In genomic region chr1:223776075-223776814, GRCh38 we compare ENCODE assay signal across 8 cellular contexts.
DNase-seq lines count a peak whose midpoint lies in the region; ATAC-seq and TF ChIP-seq lines count a peak whose summit lies in the region.

No MANE protein-coding gene starts in this region.

- H3K4me3 Mint-ChIP-seq in activated CD8-positive, alpha-beta T cell treated with anti-CD3 and anti-CD28 coated beads for 36 hours: no peak overlapping the region

- intact Hi-C loops in activated CD8-positive, alpha-beta T cell treated with anti-CD3 and anti-CD28 coated beads for 36 hours (cut with micrococcal nuclease): no loop called here

- no peaks in the 10 kb centered on the region for H3K27me3 Mint-ChIP-seq in activated CD8-positive, alpha-beta T cell treated with anti-CD3 and anti-CD28 coated beads for 36 hours

- CTCF ChIA-PET in activated CD8-positive, alpha-beta T cell treated with anti-CD3 and anti-CD28 coated beads for 36 hours (lab: Charles Lee): interaction anchor here (1.0 to 2.6 kb wide), 8 partner anchors 13 to 275 kb away, joined by 3 to 14 read pairs (median 4); partner anchors contain the start of gene CAPN2

- no peaks in the 10 kb centered on the region for H3K9me3 Mint-ChIP-seq in activated CD8-positive, alpha-beta T cell treated with anti-CD3 and anti-CD28 coated beads for 36 hours

- TF ChIP-seq CTCF in activated CD8-positive, alpha-beta T cell treated with anti-CD3 and anti-CD28 coated beads for 36 hours (IDR thresholded peaks at IDR 0.05): no peak

- H3K27ac Mint-ChIP-seq in activated CD8-positive, alpha-beta T cell treated with anti-CD3 and anti-CD28 coated beads for 36 hours: peak overlapping the region; percentile 86

- H3K36me3 Mint-ChIP-seq in activated CD8-positive, alpha-beta T cell treated with anti-CD3 and anti-CD28 coated beads for 36 hours (ENCODE audit: low read depth): peaks cover 46% of the 10 kb centered on the region

- H3K4me1 Mint-ChIP-seq in activated CD8-positive, alpha-beta T cell treated with anti-CD3 and anti-CD28 coated beads for 36 hours (ENCODE audit: low read depth): peaks cover 40% of the 10 kb centered on the region

- POLR2A ChIA-PET in activated CD8-positive, alpha-beta T cell treated with anti-CD3 and anti-CD28 coated beads for 36 hours (lab: Charles Lee): interaction anchor here (0.5 to 1.6 kb wide), 3 partner anchors 12 to 70 kb away, joined by 3 to 6 read pairs (median 4); partner anchors contain the start of gene TP53BP2

- peak; percentile 21 for DNase-seq in activated T-cell treated with anti-CD3 and anti-CD28 coated beads for 24 hours (ENCODE audit: low read depth)
- no peak for DNase-seq in activated T-cell treated with anti-CD3 and anti-CD28 coated beads, Interleukin-2, amount 50 U/mL, for 1 hour
- peak; percentile 75 for DNase-seq in activated CD8-positive, alpha-beta T cell treated with anti-CD3 and anti-CD28 coated beads for 36 hours
- peak; percentile 52 for DNase-seq in fibroblast of peridontal ligament (ENCODE audit: extremely low read depth)
- DNase-seq in stimulated activated CD4-positive, alpha-beta T cell treated with anti-CD3 and anti-CD28 coated beads, Interleukin-15, amount 100 ng/mL, for 48 hours (ENCODE audit: low read depth in 2 of 2): peak; percentile 9 to 14
- DNase-seq in OCI-M2 (lab: John Stamatoyannopoulos, UW; ENCODE audit: unreplicated experiment): no peak
- DNase-seq in amygdala (lab: John Stamatoyannopoulos, UW): no peak

- peak; percentile 97 for ATAC-seq in activated CD8-positive, alpha-beta T cell treated with anti-CD3 and anti-CD28 coated beads for 36 hours
- no peak for ATAC-seq in GM19452 (IDR thresholded peaks at IDR 0.05; ENCODE audit: unreplicated experiment)

Comparison
In these comparisons a context has a peak if more than half of its experiments do, and no peak if none do; other contexts are left out.
1. DNase-seq: peak in activated T-cell treated with anti-CD3 and anti-CD28 coated beads for 24 hours (single experiment), activated CD8-positive, alpha-beta T cell treated with anti-CD3 and anti-CD28 coated beads for 36 hours (single experiment), fibroblast of peridontal ligament (single experiment) and stimulated activated CD4-positive, alpha-beta T cell treated with anti-CD3 and anti-CD28 coated beads, Interleukin-15, amount 100 ng/mL, for 48 hours (2 of 2); none in activated T-cell treated with anti-CD3 and anti-CD28 coated beads, Interleukin-2, amount 50 U/mL, for 1 hour (single experiment), OCI-M2 (single experiment) and amygdala (0 of 56).